In genomic region chr1:220368352-220369265, GRCh38 we compare ENCODE assay signal across 14 cellular contexts.
DNase-seq lines count a peak whose midpoint lies in the region; ATAC-seq, FAIRE-seq and TF ChIP-seq lines count a peak whose summit lies in the region.
"Had no signal": no experiment of that assay in that cellular context is flagged by ENCODE, and none has a peak within 500 bp of the region (broad histone marks: within the 10 kb centered on the region; RNA-seq: fewer than 3 reads in every experiment).

No MANE protein-coding gene starts in this region.

- no peaks in the 10 kb centered on the region for H3K27me3 ChIP-seq in breast epithelium
- no peaks in the 10 kb centered on the region for H3K27me3 ChIP-seq in small intestine (ENCODE audit: control insufficient read depth in 2 of 2, insufficient read depth in 2 of 2, low read length in 2 of 2)
- H3K27me3 ChIP-seq: BLaER1 treated with 17β-estradiol and CSF1 and Interleukin-3, amounts not matched to agents 10 nM and 100 nM; tibial artery had no signal

- WGBS in small intestine, 3 donors: 63 to 76% (median 68%) methylated on average over 7 of the region's 7 CpGs

- no peaks in the 10 kb centered on the region for H3K4me1 Mint-ChIP-seq in activated T-cell treated with anti-CD3 and anti-CD28 coated beads, Interleukin-2, amount 50 U/mL, for 72 hours (ENCODE audit: low read depth)
- no peaks in the 10 kb centered on the region for H3K4me1 Mint-ChIP-seq in stimulated activated naive B cell treated with anti-CD40 and anti-IgM and Interleukin-4, amounts not matched to agents 10 μg/mL and 1 μg/mL and 100 μg/mL, for 72 hours

- H3K4me1 ChIP-seq in breast epithelium (peaks cover 0 to 5% of the 10 kb centered on the region in 2 donors), small intestine (ENCODE audit: control insufficient read depth in 2 of 2, insufficient read depth in 1 of 2, low read depth in 1 of 2, low read length in 1 of 2) (no peaks in the 10 kb centered on the region)
- H3K4me1 ChIP-seq: tibial artery had no signal

- intact Hi-C loops in breast epithelium (cut with DNase I; ENCODE audit: low total_unique reads): no loop called here

- H3K9me3 ChIP-seq in breast epithelium: no peaks in the 10 kb centered on the region
- H3K9me3 ChIP-seq in small intestine (ENCODE audit: control insufficient read depth, low read depth): no peaks in the 10 kb centered on the region
- H3K9me3 ChIP-seq: BLaER1 treated with 17β-estradiol and CSF1 and Interleukin-3, amounts not matched to agents 10 nM and 100 nM; tibial artery had no signal

- H3K27ac Mint-ChIP-seq in activated T-cell treated with anti-CD3 and anti-CD28 coated beads, Interleukin-2, amount 50 U/mL, for 72 hours: no peak overlapping the region
- H3K27ac Mint-ChIP-seq in stimulated activated naive B cell treated with anti-CD40 and anti-IgM and Interleukin-4, amounts not matched to agents 10 μg/mL and 1 μg/mL and 100 μg/mL, for 72 hours: no peak overlapping the region

- peak; percentile 48 for DNase-seq in GM12865 (ENCODE audit: low read depth)
- DNase-seq in breast epithelium (ENCODE audit: low spot score in 2 of 2): no peak
- peak; percentile 74 for DNase-seq in left kidney (ENCODE audit: low read depth, low spot score)
- DNase-seq in NK-92 (lab: John Stamatoyannopoulos, UW; ENCODE audit: unreplicated experiment): no peak
- DNase-seq in small intestine: no peak
- no peak for DNase-seq in activated T-cell treated with anti-CD3 and anti-CD28 coated beads, Interleukin-2, amount 50 U/mL, for 72 hours
- no peak for DNase-seq in stimulated activated naive B cell treated with anti-CD40 and anti-IgM and Interleukin-4, amounts not matched to agents 10 μg/mL and 1 μg/mL and 100 μg/mL, for 72 hours
- DNase-seq: NCI-H187, tibial artery had no signal

- H3K9me3 Mint-ChIP-seq in activated T-cell treated with anti-CD3 and anti-CD28 coated beads, Interleukin-2, amount 50 U/mL, for 72 hours: peaks cover 0 to 3% of the 10 kb centered on the region in 2 donors
- peaks cover 0 to 5% of the 10 kb centered on the region in 2 donors for H3K9me3 Mint-ChIP-seq in stimulated activated naive B cell treated with anti-CD40 and anti-IgM and Interleukin-4, amounts not matched to agents 10 μg/mL and 1 μg/mL and 100 μg/mL, for 72 hours

- peak overlapping the region; percentile 41 to 64 for H3K27ac ChIP-seq in breast epithelium
- H3K27ac ChIP-seq in small intestine (ENCODE audit: low read depth in 1 of 2, low read length in 1 of 2): no peak overlapping the region
- H3K27ac ChIP-seq: BLaER1 treated with 17β-estradiol and CSF1 and Interleukin-3, amounts not matched to agents 10 nM and 100 nM; tibial artery had no signal

- peak; percentile 57 for ATAC-seq in HG03432 (IDR thresholded peaks at IDR 0.05; ENCODE audit: unreplicated experiment)
- no peak for ATAC-seq in activated T-cell treated with anti-CD3 and anti-CD28 coated beads, Interleukin-2, amount 50 U/mL, for 72 hours (replicated peaks in 1 of 2)
- no peak for ATAC-seq in stimulated activated naive B cell treated with anti-CD40 and anti-IgM and Interleukin-4, amounts not matched to agents 10 μg/mL and 1 μg/mL and 100 μg/mL, for 72 hours (replicated peaks)
- ATAC-seq: esophagus mucosa, HepG2, left lobe of liver had no signal

- no peak for FAIRE-seq in small intestine (lab: Jason Lieb, UNC)
- FAIRE-seq: HepG2 had no signal

- H3K36me3 ChIP-seq in breast epithelium (no peaks in the 10 kb centered on the region), small intestine (ENCODE audit: control insufficient read depth in 2 of 2, insufficient read depth in 2 of 2, low read length in 2 of 2) (no peaks in the 10 kb centered on the region)
- H3K36me3 ChIP-seq: BLaER1 treated with 17β-estradiol and CSF1 and Interleukin-3, amounts not matched to agents 10 nM and 100 nM; tibial artery had no signal

- no peak for TF ChIP-seq POLR2A in breast epithelium (IDR thresholded peaks at IDR 0.05)

- peaks cover 32% of the 10 kb centered on the region for H3K27me3 Mint-ChIP-seq in activated T-cell treated with anti-CD3 and anti-CD28 coated beads, Interleukin-2, amount 50 U/mL, for 72 hours (ENCODE audit: low read depth)
- H3K27me3 Mint-ChIP-seq in stimulated activated naive B cell treated with anti-CD40 and anti-IgM and Interleukin-4, amounts not matched to agents 10 μg/mL and 1 μg/mL and 100 μg/mL, for 72 hours: peaks cover 18 to 27% of the 10 kb centered on the region in 2 donors

- H3K36me3 Mint-ChIP-seq in activated T-cell treated with anti-CD3 and anti-CD28 coated beads, Interleukin-2, amount 50 U/mL, for 72 hours (ENCODE audit: insufficient read depth in 2 of 2): no peaks in the 10 kb centered on the region
- H3K36me3 Mint-ChIP-seq in stimulated activated naive B cell treated with anti-CD40 and anti-IgM and Interleukin-4, amounts not matched to agents 10 μg/mL and 1 μg/mL and 100 μg/mL, for 72 hours: no peaks in the 10 kb centered on the region

- no peak overlapping the region for H3K4me3 ChIP-seq in GM12865 (ENCODE audit: low read depth, low read length)
- H3K4me3 ChIP-seq in breast epithelium: no peak overlapping the region
- no peak overlapping the region for H3K4me3 ChIP-seq in small intestine (ENCODE audit: low read depth in 1 of 2, low read length in 2 of 2)
- H3K4me3 ChIP-seq: BLaER1 treated with 17β-estradiol and CSF1 and Interleukin-3, amounts not matched to agents 10 nM and 100 nM; tibial artery had no signal

- TF ChIP-seq CTCF in GM12865 (IDR thresholded peaks at IDR 0.05; ENCODE audit: insufficient read depth, low read depth, low read length, missing control alignments) (no peak), breast epithelium (IDR thresholded peaks at IDR 0.05) (no peak)

- no peak overlapping the region for H3K4me3 Mint-ChIP-seq in activated T-cell treated with anti-CD3 and anti-CD28 coated beads, Interleukin-2, amount 50 U/mL, for 72 hours
- H3K4me3 Mint-ChIP-seq in stimulated activated naive B cell treated with anti-CD40 and anti-IgM and Interleukin-4, amounts not matched to agents 10 μg/mL and 1 μg/mL and 100 μg/mL, for 72 hours: no peak overlapping the region

Comparison
In these comparisons a context has a peak if more than half of its experiments do, and no peak if none do; other contexts are left out.
1. DNase-seq: peak in GM12865 (single experiment) and left kidney (single experiment); none in breast epithelium (0 of 2), NK-92 (single experiment), small intestine (single experiment), activated T-cell treated with anti-CD3 and anti-CD28 coated beads, Interleukin-2, amount 50 U/mL, for 72 hours (0 of 2) and stimulated activated naive B cell treated with anti-CD40 and anti-IgM and Interleukin-4, amounts not matched to agents 10 μg/mL and 1 μg/mL and 100 μg/mL, for 72 hours (single experiment).
2. H3K27ac ChIP-seq: peak in breast epithelium (2 of 2); none in small intestine (0 of 2).